ENCODE assay signal across 8 cellular contexts in genomic region chr2:24827321-24828261, GRCh38.
DNase-seq lines count a peak whose midpoint lies in the region; ATAC-seq lines count a peak whose summit lies in the region.

No MANE protein-coding gene starts in this region.

- no peaks in the 10 kb centered on the region for H3K9me3 Mint-ChIP-seq in central memory CD8-positive, alpha-beta T cell

- peak; percentile 67 for ATAC-seq in HG03095 (IDR thresholded peaks at IDR 0.05; ENCODE audit: unreplicated experiment)
- ATAC-seq in central memory CD8-positive, alpha-beta T cell (replicated peaks; ENCODE audit: extremely low read depth, poor library complexity, severe bottlenecking) = peak; percentile 88

- H3K27me3 Mint-ChIP-seq in central memory CD8-positive, alpha-beta T cell = no peaks in the 10 kb centered on the region

- H3K27ac Mint-ChIP-seq in central memory CD8-positive, alpha-beta T cell (ENCODE audit: low read depth) = peak overlapping the region; percentile 44

- H3K36me3 Mint-ChIP-seq in central memory CD8-positive, alpha-beta T cell (ENCODE audit: insufficient read depth) = peaks cover 5% of the 10 kb centered on the region

- peaks cover 15% of the 10 kb centered on the region for H3K4me1 Mint-ChIP-seq in central memory CD8-positive, alpha-beta T cell

- H3K4me3 Mint-ChIP-seq in central memory CD8-positive, alpha-beta T cell = no peak overlapping the region

- peak; percentile 28 for DNase-seq in NK-92 treated with Interleukin-12 subunit alpha and Interleukin-12 subunit beta, amount 100 ng/mL, for 24 hours (lab: John Stamatoyannopoulos, UW)
- DNase-seq in NK-92 (lab: John Stamatoyannopoulos, UW; ENCODE audit: unreplicated experiment) (no peak), NCI-H345 (lab: John Stamatoyannopoulos, UW) (peak; percentile 79), kidney tubule cell (ENCODE audit: low spot score) (peak; percentile 84)
- DNase-seq in activated CD4-positive, CD25-positive, alpha-beta regulatory T cell treated with anti-CD3 and anti-CD28 coated beads, Interleukin-2, amount 50 U/mL, for 16 hours (ENCODE audit: low read depth, low spot score) = peak; percentile 60
- DNase-seq in central memory CD8-positive, alpha-beta T cell (ENCODE audit: low spot score in 2 of 2) = peak; percentile 56 to 69
- peak; percentile 71 for DNase-seq in stimulated activated CD4-positive, alpha-beta T cell treated with anti-CD3 and anti-CD28 coated beads, Interleukin-1b, Interleukin-23, amount 100 ng/mL, for 48 hours
